In the genomic region with DNA sequence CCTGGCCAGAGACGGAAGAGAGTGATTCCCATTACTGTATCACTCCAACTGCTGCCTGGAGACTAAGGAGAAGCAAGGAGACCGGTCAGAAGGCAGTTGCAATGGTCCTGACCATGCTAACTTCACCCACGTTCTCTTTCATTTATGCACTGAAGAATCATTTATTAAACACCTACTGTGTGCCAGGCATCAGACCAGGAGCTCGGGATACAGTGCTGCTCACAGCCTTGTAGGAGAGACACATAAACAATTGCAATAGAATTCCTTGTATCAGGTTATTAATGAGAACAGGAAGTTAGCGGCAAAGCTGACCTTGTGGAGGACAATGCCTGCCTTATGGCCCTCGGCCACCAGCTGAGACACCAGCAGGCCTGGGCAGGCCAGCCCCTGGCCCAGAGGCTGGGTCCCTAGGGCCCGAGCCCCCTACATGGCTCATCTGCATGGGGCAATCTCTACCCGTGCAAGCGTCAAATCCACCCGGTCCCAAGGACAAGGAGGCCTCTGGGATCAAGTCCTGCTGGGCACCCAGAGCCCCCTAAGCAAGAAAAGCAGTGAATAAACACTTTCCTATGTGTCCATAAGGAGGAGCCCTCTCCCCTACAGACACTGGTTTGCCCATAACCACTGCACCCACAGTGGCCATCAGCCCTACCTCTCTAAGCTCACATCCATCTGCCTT, we compare ENCODE assay signal across 11 cellular contexts. TPM values are rescaled to one million over a fixed set of nuclear protein-coding genes. Genes with fewer than 3 reads are reported as not detected.
DNase-seq lines count a peak whose midpoint lies in the region; TF ChIP-seq lines count a peak whose summit lies in the region.
"Had no signal": no experiment of that assay in that cellular context is flagged by ENCODE, and none has a peak within 500 bp of the region (broad histone marks: within the 10 kb centered on the region; RNA-seq: fewer than 3 reads in every experiment).

No MANE protein-coding gene starts in this region.

- no peak overlapping the region for H3K4me3 ChIP-seq in brain microvascular endothelial cell (ENCODE audit: low read depth, low read length)
- H3K4me3 ChIP-seq in retinal pigment epithelial cell (ENCODE audit: low read length) = no peak overlapping the region
- no peak overlapping the region for H3K4me3 ChIP-seq in ascending aorta
- H3K4me3 ChIP-seq in tibial artery = no peak overlapping the region
- H3K4me3 ChIP-seq: left ventricle myocardium inferior had no signal

- H3K9me3 ChIP-seq in ascending aorta (no peaks in the 10 kb centered on the region), tibial artery (no peaks in the 10 kb centered on the region)
- H3K9me3 ChIP-seq: left ventricle myocardium inferior had no signal

- H3K4me1 ChIP-seq in ascending aorta (no peaks in the 10 kb centered on the region), tibial artery (no peaks in the 10 kb centered on the region)
- H3K4me1 ChIP-seq: left ventricle myocardium inferior had no signal

- H3K36me3 ChIP-seq in brain microvascular endothelial cell (replicated peaks) = no peaks in the 10 kb centered on the region
- no peaks in the 10 kb centered on the region for H3K36me3 ChIP-seq in ascending aorta
- no peaks in the 10 kb centered on the region for H3K36me3 ChIP-seq in tibial artery
- H3K36me3 ChIP-seq: left ventricle myocardium inferior had no signal

- DNase-seq in NCI-H2227 (lab: John Stamatoyannopoulos, UW; ENCODE audit: unreplicated experiment) = peak; percentile 38
- DNase-seq in NCI-H2227 treated with DMSO at 0.1 percent for 48 hours (lab: John Stamatoyannopoulos, UW) = no peak
- DNase-seq in NCI-H524 (lab: John Stamatoyannopoulos, UW) = peak; percentile 88 to 90
- DNase-seq in brain microvascular endothelial cell = peak; percentile 14
- DNase-seq in retinal pigment epithelial cell (ENCODE audit: low read depth) = no peak
- DNase-seq in GOT3 (lab: John Stamatoyannopoulos, UW) = no peak
- DNase-seq in ascending aorta (ENCODE audit: low spot score in 2 of 2) = no peak
- no peak for DNase-seq in tibial artery
- DNase-seq: C1 segment of cervical spinal cord, left ventricle myocardium inferior had no signal

- peak; percentile 54 for TF ChIP-seq CTCF in brain microvascular endothelial cell (IDR thresholded peaks at IDR 0.05; ENCODE audit: low read depth, low read length, missing control alignments)
- peak; percentile 47 for TF ChIP-seq CTCF in retinal pigment epithelial cell (conservative IDR thresholded peaks at IDR 0.05; ENCODE audit: low read depth, low read length)
- no peak for TF ChIP-seq CTCF in ascending aorta (IDR thresholded peaks at IDR 0.05)
- TF ChIP-seq CTCF in tibial artery (IDR thresholded peaks at IDR 0.05) = no peak

- in situ Hi-C loops in brain microvascular endothelial cell (cut with HindIII; ENCODE audit: low pct_ligation_motif_present, low sequenced_read_pairs) = no loop called here

- H3K27me3 ChIP-seq in brain microvascular endothelial cell (replicated peaks) (no peaks in the 10 kb centered on the region), ascending aorta (no peaks in the 10 kb centered on the region), tibial artery (peaks cover 0 to 36% of the 10 kb centered on the region in 2 donors)

- no peak overlapping the region for H3K27ac ChIP-seq in brain microvascular endothelial cell
- no peak overlapping the region for H3K27ac ChIP-seq in ascending aorta
- no peak overlapping the region for H3K27ac ChIP-seq in tibial artery
- H3K27ac ChIP-seq: left ventricle myocardium inferior had no signal

- intact Hi-C loops in ascending aorta (cut with DNase I) = no loop called here
- intact Hi-C loops in tibial artery (cut with DNase I; ENCODE audit: low total_unique reads) = no loop called here

RNA-seq across cellular contexts. Expression of a gene that starts 8.6 kb away (rescaled TPM):
- 2.2 TPM for total RNA-seq in ascending aorta
- total RNA-seq: left ventricle myocardium inferior; T-helper 2 cell treated with Interferon-gamma antibody and Interleukin-4, amounts not matched to agents 100 ng/mL and 5 ng/mL, for 36 hours had no signal

RNA-seq across cellular contexts. Expression of a gene that starts 55.8 kb away (rescaled TPM):
- total RNA-seq in ascending aorta = 4.6 TPM

Comparison
In these comparisons a context has a peak if more than half of its experiments do, and no peak if none do; other contexts are left out.
1. DNase-seq: peak in NCI-H2227 (single experiment), NCI-H524 (2 of 2) and brain microvascular endothelial cell (single experiment); none in NCI-H2227 treated with DMSO at 0.1 percent for 48 hours (single experiment), retinal pigment epithelial cell (single experiment), GOT3 (single experiment), ascending aorta (0 of 2) and tibial artery (0 of 2).
2. CTCF ChIP-seq: peak in brain microvascular endothelial cell (single experiment) and retinal pigment epithelial cell (single experiment); none in ascending aorta (0 of 3) and tibial artery (0 of 2).